Comparison of ENCODE assay signal across 8 cellular contexts in the genomic region with DNA sequence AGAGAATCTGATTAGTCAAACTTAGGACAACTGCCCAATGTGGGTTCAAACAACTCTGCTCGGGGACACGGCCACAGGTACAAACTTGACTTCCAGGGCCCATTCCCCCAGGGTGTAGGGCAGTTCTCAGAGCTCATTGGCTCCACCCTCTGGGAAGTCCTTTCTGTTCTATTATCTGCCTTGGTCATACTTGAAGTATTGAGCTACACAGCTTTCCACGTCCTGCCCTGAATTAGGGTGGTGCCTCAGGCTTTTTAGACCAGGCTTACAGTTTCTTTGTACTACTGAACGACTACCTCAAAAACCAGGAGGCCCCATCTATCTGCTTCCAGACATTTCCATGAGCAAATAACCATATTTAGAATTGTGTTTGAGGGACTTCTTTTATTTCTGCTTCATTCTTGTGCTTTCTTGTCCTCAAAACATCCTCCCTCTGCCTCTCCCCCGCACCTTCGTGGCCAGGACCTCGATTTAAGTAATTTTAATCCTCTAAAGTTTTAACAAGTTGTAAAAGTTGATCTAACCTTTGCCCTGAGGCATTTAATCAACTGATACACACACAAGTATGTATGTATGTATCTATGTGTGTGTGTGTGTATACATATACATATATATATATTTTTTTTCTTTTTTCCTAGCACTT.
A peak's percentile ranks its signal among the peaks of the same experiment; 100 is the strongest.
DNase-seq lines count a peak whose midpoint lies in the region; ATAC-seq, FAIRE-seq and TF ChIP-seq lines count a peak whose summit lies in the region.

No MANE protein-coding gene starts in this region.

- H3K9ac ChIP-seq in SU-DHL-6 (ENCODE audit: low read length), result peak overlapping the region; percentile 49

- no peaks in the 10 kb centered on the region for H3K36me3 Mint-ChIP-seq in nephron (ENCODE audit: low read depth)
- H3K36me3 Mint-ChIP-seq in type B pancreatic cell, result no peaks in the 10 kb centered on the region

- no peak for FAIRE-seq in bronchial epithelial cell (lab: Jason Lieb, UNC)

- H2AFZ ChIP-seq in SU-DHL-6 (ENCODE audit: low read depth, low read length, severe bottlenecking), result peak overlapping the region; percentile 87

- no peaks in the 10 kb centered on the region for H3K9me2 ChIP-seq in SU-DHL-6 (replicated peaks; ENCODE audit: insufficient read depth, low read length)

- H3K4me3 Mint-ChIP-seq in nephron (no peak overlapping the region), type B pancreatic cell (no peak overlapping the region)

- H3K79me2 ChIP-seq in SU-DHL-6 (ENCODE audit: insufficient read depth, low read length), result no peaks in the 10 kb centered on the region

- H3K4me1 Mint-ChIP-seq in nephron (peaks cover 17% of the 10 kb centered on the region), type B pancreatic cell (ENCODE audit: unreplicated experiment) (peaks cover 5% of the 10 kb centered on the region)

- peaks cover 3% of the 10 kb centered on the region for H3K9me3 Mint-ChIP-seq in nephron
- no peaks in the 10 kb centered on the region for H3K9me3 Mint-ChIP-seq in type B pancreatic cell

- no peak for TF ChIP-seq CTCF in SU-DHL-6 (IDR thresholded peaks at IDR 0.05; ENCODE audit: insufficient read depth, low read length, poor library complexity, severe bottlenecking)
- no peak for TF ChIP-seq CTCF in bronchial epithelial cell (IDR thresholded peaks at IDR 0.05; ENCODE audit: insufficient read depth, low read length, severe bottlenecking)
- no peak for TF ChIP-seq CTCF in nephron (IDR thresholded peaks at IDR 0.05; ENCODE audit: unreplicated experiment in 3 of 3)
- TF ChIP-seq CTCF in type B pancreatic cell (conservative IDR thresholded peaks at IDR 0.05), result no peak

- DNase-seq in bronchial epithelial cell (ENCODE audit: low read depth) (peak; percentile 75), NCI-H446 treated with DMSO at 0.1 percent for 48 hours (lab: John Stamatoyannopoulos, UW) (no peak), type B pancreatic cell (ENCODE audit: extremely low spot score, unreplicated experiment) (no peak), NCI-H774 (lab: John Stamatoyannopoulos, UW) (no peak)

- ATAC-seq in GM19035 (IDR thresholded peaks at IDR 0.05; ENCODE audit: unreplicated experiment) (peak; percentile 88), HG03025 (IDR thresholded peaks at IDR 0.05; ENCODE audit: low FRiP score, unreplicated experiment) (peak; percentile 70)

- no peaks in the 10 kb centered on the region for H3K27me3 ChIP-seq in SU-DHL-6 (ENCODE audit: low read length)
- H3K27me3 ChIP-seq in bronchial epithelial cell (ENCODE audit: control insufficient read depth, insufficient read depth, low read length), result no peaks in the 10 kb centered on the region

- H3K4me2 ChIP-seq in SU-DHL-6 (ENCODE audit: low read depth, low read length, poor library complexity, severe bottlenecking), result peak overlapping the region; percentile 57

- H3K27ac ChIP-seq in SU-DHL-6 (ENCODE audit: low read depth, low read length), result peak overlapping the region; percentile 76

- H4K20me1 ChIP-seq in SU-DHL-6 (ENCODE audit: low read depth, low read length), result no peaks in the 10 kb centered on the region

- no peaks in the 10 kb centered on the region for H3K27me3 Mint-ChIP-seq in nephron (ENCODE audit: low read depth)
- no peaks in the 10 kb centered on the region for H3K27me3 Mint-ChIP-seq in type B pancreatic cell

- H3K27ac Mint-ChIP-seq in nephron, result peak overlapping the region; percentile 2 to 57 (median 4)
- H3K27ac Mint-ChIP-seq in type B pancreatic cell, result no peak overlapping the region

- H3K4me3 ChIP-seq in SU-DHL-6 (ENCODE audit: insufficient read depth, low read length, poor library complexity, severe bottlenecking), result peak overlapping the region; percentile 39
- no peak overlapping the region for H3K4me3 ChIP-seq in bronchial epithelial cell (ENCODE audit: low read depth, low read length)

- no peaks in the 10 kb centered on the region for H3K9me3 ChIP-seq in SU-DHL-6 (ENCODE audit: insufficient read depth, low read length)

- no peaks in the 10 kb centered on the region for H3K36me3 ChIP-seq in SU-DHL-6 (ENCODE audit: low read length)
- no peaks in the 10 kb centered on the region for H3K36me3 ChIP-seq in bronchial epithelial cell (ENCODE audit: control insufficient read depth, insufficient read depth, low read length)

- H3F3A ChIP-seq in SU-DHL-6 (ENCODE audit: insufficient read depth), result peaks cover 16% of the 10 kb centered on the region
